13 cellular contexts compared by ENCODE assay signal in the genomic region with DNA sequence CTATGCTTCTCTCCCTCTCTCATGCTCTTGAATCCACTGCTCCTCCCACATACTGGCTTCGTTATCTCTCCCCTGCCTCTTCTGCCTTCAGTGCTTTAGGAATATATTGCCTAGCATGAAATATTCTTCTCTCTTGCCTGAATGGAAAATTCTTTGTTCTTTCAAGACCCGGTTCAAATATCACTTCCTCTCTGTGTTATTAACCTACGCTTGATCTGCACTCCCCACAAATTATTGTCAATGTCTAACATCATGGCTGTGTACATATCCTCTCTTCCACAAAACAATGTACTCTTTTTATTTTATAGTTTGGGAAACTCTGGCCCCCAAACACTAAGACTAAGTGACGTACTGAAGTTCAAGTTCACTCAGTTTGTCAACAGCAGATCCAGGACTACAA.
A peak's percentile ranks its signal among the peaks of the same experiment; 100 is the strongest.
DNase-seq lines count a peak whose midpoint lies in the region; ATAC-seq and TF ChIP-seq lines count a peak whose summit lies in the region.
"Had no signal": no experiment of that assay in that cellular context is flagged by ENCODE, and none has a peak within 500 bp of the region (broad histone marks: within the 10 kb centered on the region; RNA-seq: fewer than 3 reads in every experiment).

No MANE protein-coding gene starts in this region.

- H3K9me3 Mint-ChIP-seq in activated CD4-positive, alpha-beta memory T cell treated with anti-CD3 and anti-CD28 coated beads, Interleukin-2, amount 10 ng/mL, durations not matched to agents 7 days and 5 days, result peaks cover 2% of the 10 kb centered on the region
- H3K9me3 Mint-ChIP-seq in activated CD4-positive, alpha-beta memory T cell treated with anti-CD3 and anti-CD28 coated beads for 36 hours, result no peaks in the 10 kb centered on the region
- peaks cover 3% of the 10 kb centered on the region for H3K9me3 Mint-ChIP-seq in stimulated activated memory B cell treated with anti-CD40 and anti-IgM and Interleukin-4, amounts not matched to agents 10 μg/mL and 1 μg/mL and 100 μg/mL, for 72 hours

- intact Hi-C loops in activated CD4-positive, alpha-beta memory T cell treated with anti-CD3 and anti-CD28 coated beads for 36 hours (cut with micrococcal nuclease), result no loop called here

- CTCF ChIA-PET in activated CD4-positive, alpha-beta memory T cell treated with anti-CD3 and anti-CD28 coated beads, Interleukin-2, amount 10 ng/mL, durations not matched to agents 7 days and 5 days (lab: Charles Lee), result no interaction called here
- CTCF ChIA-PET in activated CD4-positive, alpha-beta memory T cell treated with anti-CD3 and anti-CD28 coated beads for 36 hours (lab: Charles Lee), result no interaction called here
- CTCF ChIA-PET in RWPE1 (lab: Yijun Ruan, JAX), result interaction anchor here (0.5 to 1.2 kb wide), 2 partner anchors 77 to 610 kb away, joined by 3 read pairs; no protein-coding TSS in a partner anchor

- H3K27ac ChIP-seq in RWPE1, result peak overlapping the region; percentile 63
- H3K27ac ChIP-seq: tibial artery had no signal

- peaks cover 20% of the 10 kb centered on the region for H3K4me1 Mint-ChIP-seq in activated CD4-positive, alpha-beta memory T cell treated with anti-CD3 and anti-CD28 coated beads, Interleukin-2, amount 10 ng/mL, durations not matched to agents 7 days and 5 days
- peaks cover 9% of the 10 kb centered on the region for H3K4me1 Mint-ChIP-seq in activated CD4-positive, alpha-beta memory T cell treated with anti-CD3 and anti-CD28 coated beads for 36 hours (ENCODE audit: low read depth)
- peaks cover 36% of the 10 kb centered on the region for H3K4me1 Mint-ChIP-seq in stimulated activated memory B cell treated with anti-CD40 and anti-IgM and Interleukin-4, amounts not matched to agents 10 μg/mL and 1 μg/mL and 100 μg/mL, for 72 hours

- DNase-seq in activated CD4-positive, alpha-beta memory T cell treated with anti-CD3 and anti-CD28 coated beads, Interleukin-2, amount 10 ng/mL, durations not matched to agents 7 days and 5 days, result no peak
- no peak for DNase-seq in activated CD4-positive, alpha-beta memory T cell treated with anti-CD3 and anti-CD28 coated beads for 36 hours
- no peak for DNase-seq in RWPE1 (ENCODE audit: low spot score)
- peak; percentile 17 for DNase-seq in dermis blood vessel endothelial cell
- no peak for DNase-seq in amniotic stem cell (lab: John Stamatoyannopoulos, UW)
- no peak for DNase-seq in NCI-H2227 treated with DMSO at 0.1 percent for 48 hours (lab: John Stamatoyannopoulos, UW)
- DNase-seq in NCI-H1092 (lab: John Stamatoyannopoulos, UW), result no peak
- DNase-seq: NCI-H526, occipital lobe, spleen had no signal

- H3K27ac Mint-ChIP-seq in activated CD4-positive, alpha-beta memory T cell treated with anti-CD3 and anti-CD28 coated beads, Interleukin-2, amount 10 ng/mL, durations not matched to agents 7 days and 5 days, result peak overlapping the region; percentile 68
- H3K27ac Mint-ChIP-seq in activated CD4-positive, alpha-beta memory T cell treated with anti-CD3 and anti-CD28 coated beads for 36 hours, result no peak overlapping the region
- H3K27ac Mint-ChIP-seq in stimulated activated memory B cell treated with anti-CD40 and anti-IgM and Interleukin-4, amounts not matched to agents 10 μg/mL and 1 μg/mL and 100 μg/mL, for 72 hours, result peak overlapping the region; percentile 92
- H3K27ac Mint-ChIP-seq: IgD-negative memory B cell had no signal

- POLR2A ChIA-PET in activated CD4-positive, alpha-beta memory T cell treated with anti-CD3 and anti-CD28 coated beads, Interleukin-2, amount 10 ng/mL, durations not matched to agents 7 days and 5 days (lab: Charles Lee), result interaction anchor here (1.7 kb wide), 1 partner anchor 211 kb away, joined by 5 read pairs; a partner anchor contains a TSS
- POLR2A ChIA-PET in activated CD4-positive, alpha-beta memory T cell treated with anti-CD3 and anti-CD28 coated beads for 36 hours (lab: Charles Lee), result no interaction called here
- POLR2A ChIA-PET in RWPE1 (lab: Yijun Ruan, JAX; ENCODE audit: low non-redundant PET), result no interaction called here

- no peak overlapping the region for H3K4me3 Mint-ChIP-seq in activated CD4-positive, alpha-beta memory T cell treated with anti-CD3 and anti-CD28 coated beads, Interleukin-2, amount 10 ng/mL, durations not matched to agents 7 days and 5 days
- H3K4me3 Mint-ChIP-seq in activated CD4-positive, alpha-beta memory T cell treated with anti-CD3 and anti-CD28 coated beads for 36 hours, result no peak overlapping the region
- H3K4me3 Mint-ChIP-seq in stimulated activated memory B cell treated with anti-CD40 and anti-IgM and Interleukin-4, amounts not matched to agents 10 μg/mL and 1 μg/mL and 100 μg/mL, for 72 hours, result peak overlapping the region; percentile 1
- H3K4me3 Mint-ChIP-seq: IgD-negative memory B cell had no signal

- peaks cover 2% of the 10 kb centered on the region for H3K27me3 Mint-ChIP-seq in activated CD4-positive, alpha-beta memory T cell treated with anti-CD3 and anti-CD28 coated beads, Interleukin-2, amount 10 ng/mL, durations not matched to agents 7 days and 5 days
- peaks cover 3% of the 10 kb centered on the region for H3K27me3 Mint-ChIP-seq in activated CD4-positive, alpha-beta memory T cell treated with anti-CD3 and anti-CD28 coated beads for 36 hours
- H3K27me3 Mint-ChIP-seq in stimulated activated memory B cell treated with anti-CD40 and anti-IgM and Interleukin-4, amounts not matched to agents 10 μg/mL and 1 μg/mL and 100 μg/mL, for 72 hours, result no peaks in the 10 kb centered on the region
- H3K27me3 Mint-ChIP-seq: IgD-negative memory B cell had no signal

- no peak for TF ChIP-seq CTCF in RWPE1 (conservative IDR thresholded peaks at IDR 0.05; ENCODE audit: low read depth)

- H3K36me3 Mint-ChIP-seq in activated CD4-positive, alpha-beta memory T cell treated with anti-CD3 and anti-CD28 coated beads, Interleukin-2, amount 10 ng/mL, durations not matched to agents 7 days and 5 days (ENCODE audit: low read depth), result no peaks in the 10 kb centered on the region
- H3K36me3 Mint-ChIP-seq in activated CD4-positive, alpha-beta memory T cell treated with anti-CD3 and anti-CD28 coated beads for 36 hours, result no peaks in the 10 kb centered on the region
- peaks cover 6% of the 10 kb centered on the region for H3K36me3 Mint-ChIP-seq in stimulated activated memory B cell treated with anti-CD40 and anti-IgM and Interleukin-4, amounts not matched to agents 10 μg/mL and 1 μg/mL and 100 μg/mL, for 72 hours

- peak; percentile 57 for ATAC-seq in stimulated activated memory B cell treated with anti-CD40 and anti-IgM and Interleukin-4, amounts not matched to agents 10 μg/mL and 1 μg/mL and 100 μg/mL, for 72 hours
